8 cellular contexts compared by ENCODE assay signal in the genomic region with DNA sequence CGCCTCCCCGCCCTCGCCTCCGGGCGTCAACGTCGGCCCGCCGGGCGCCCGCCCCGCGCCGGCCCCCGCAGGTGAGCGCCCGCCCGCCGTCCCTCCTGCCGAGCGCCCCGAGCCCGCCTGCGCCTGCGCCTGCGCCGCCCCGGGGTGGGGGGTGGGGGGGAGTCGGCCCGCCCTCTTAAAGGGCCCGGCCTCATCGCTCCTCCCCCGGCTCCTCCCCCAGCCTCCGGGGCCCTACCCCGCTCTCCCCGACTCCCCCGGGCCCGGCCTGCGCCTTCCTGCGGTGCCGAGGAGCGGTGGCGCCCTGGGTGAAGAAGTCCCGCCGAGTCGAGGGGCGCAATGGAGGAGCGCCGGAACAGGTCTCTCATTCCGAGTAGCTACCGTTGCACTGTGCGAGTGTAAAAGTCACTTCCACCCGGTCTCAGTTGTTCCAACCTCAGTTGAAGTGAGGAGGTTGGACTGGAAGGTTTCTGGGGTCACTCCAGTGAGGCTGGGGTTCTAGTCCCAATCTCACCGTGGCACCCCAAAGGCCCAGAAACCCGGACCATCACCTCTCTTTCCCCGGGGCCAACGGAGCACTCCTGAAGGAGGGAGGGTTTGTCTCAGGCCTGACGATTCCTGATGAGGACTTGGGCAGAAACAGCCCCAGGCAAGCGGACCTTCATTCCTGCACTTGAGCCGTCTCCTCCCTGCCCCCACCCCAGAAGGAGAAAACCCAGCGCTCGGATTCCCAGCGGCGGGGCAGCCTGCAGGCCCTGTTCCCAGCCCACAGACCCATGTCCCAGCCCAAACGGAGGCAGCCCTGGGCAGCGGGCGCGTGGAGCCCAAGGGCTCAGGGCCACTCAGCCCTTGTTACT. TPM values are rescaled to one million over a fixed set of nuclear protein-coding genes. Genes with fewer than 3 reads are reported as not detected.
A peak's percentile ranks its signal among the peaks of the same experiment; 100 is the strongest.
DNase-seq lines count a peak whose midpoint lies in the region; ATAC-seq, FAIRE-seq and TF ChIP-seq lines count a peak whose summit lies in the region.

No MANE protein-coding gene starts in this region.

- H3K27ac ChIP-seq in right atrium auricular region (peak overlapping the region; percentile 50 to 92), psoas muscle (peak overlapping the region; percentile 93)

- intact Hi-C loops in psoas muscle (cut with DNase I): no loop called here

- DNase-seq in GM03348 (ENCODE audit: low spot score) (peak; percentile 100), NCI-H128 (lab: John Stamatoyannopoulos, UW; ENCODE audit: unreplicated experiment) (peak; percentile 45), T-helper 1 cell (peak; percentile 86 to 89 (median 87)), amygdala (lab: John Stamatoyannopoulos, UW) (peak in 53 of 56 donors; percentile 46 to 90 (median 81)), right atrium auricular region (ENCODE audit: low spot score) (peak; percentile 74), psoas muscle (peak; percentile 87 to 95), urothelium cell line (ENCODE audit: low spot score) (peak; percentile 96)

- ATAC-seq in HG02588 (IDR thresholded peaks at IDR 0.05; ENCODE audit: unreplicated experiment) (peak; percentile 37), psoas muscle (peak; percentile 37 to 54 (median 48))

- H3K4me3 ChIP-seq in right atrium auricular region: peak overlapping the region; percentile 64 to 79
- peak overlapping the region; percentile 73 for H3K4me3 ChIP-seq in psoas muscle

- FAIRE-seq in urothelium cell line (lab: Jason Lieb, UNC): no peak

- H3K4me1 ChIP-seq in right atrium auricular region (peaks cover 0 to 50% of the 10 kb centered on the region in 2 donors), psoas muscle (peaks cover 8% of the 10 kb centered on the region)

- WGBS in psoas muscle, 3 donors: 11 to 27% (median 27%) methylated on average over 32 to 68 of the region's 68 CpGs

- H3K27me3 ChIP-seq in right atrium auricular region (no peaks in the 10 kb centered on the region), psoas muscle (ENCODE audit: insufficient read depth in 3 of 3, low read length in 2 of 3) (no peaks in the 10 kb centered on the region)

- H3K9me3 ChIP-seq in right atrium auricular region (no peaks in the 10 kb centered on the region), psoas muscle (no peaks in the 10 kb centered on the region)

- TF ChIP-seq CTCF in right atrium auricular region (IDR thresholded peaks at IDR 0.05): peak in 1 of 2 donors; percentile 13
- TF ChIP-seq CTCF in psoas muscle (IDR thresholded peaks at IDR 0.05): no peak

- H3K36me3 ChIP-seq in right atrium auricular region (no peaks in the 10 kb centered on the region), psoas muscle (ENCODE audit: insufficient read depth in 1 of 2, low read depth in 1 of 2) (no peaks in the 10 kb centered on the region)

RNA-seq across cellular contexts. Expression of gene TNK2, which starts 1.5 kb away (rescaled TPM):
- total RNA-seq in right atrium auricular region (10 to 100 TPM; 26.5 to 38.6 TPM), psoas muscle (100 to 1,000 TPM in 1 of 4 donors, 10 to 100 TPM in 3; 41.7 to 322 (median 77.6) TPM)
- polyA plus RNA-seq in psoas muscle: 10 to 100 TPM; 37.1 to 67.1 (median 52.2) TPM

Comparison
In these comparisons a context has a peak if more than half of its experiments do, and no peak if none do; other contexts are left out.
1. Peak in every context shown above with its lines: DNase-seq, ATAC-seq, H3K4me3 ChIP-seq and H3K27ac ChIP-seq.
2. DNase-seq: peak in every context shown above with its lines; median percentile 100 in GM03348; 96 in urothelium cell line; 91 in psoas muscle; 87 in T-helper 1 cell; 81 in amygdala; 74 in right atrium auricular region; 45 in NCI-H128.